11 cellular contexts compared by ENCODE assay signal in genomic region chr18:60422306-60422705, GRCh38. TPM values are rescaled to one million over a fixed set of nuclear protein-coding genes. Genes with fewer than 3 reads are reported as not detected.
A peak's percentile ranks its signal among the peaks of the same experiment; 100 is the strongest.
DNase-seq lines count a peak whose midpoint lies in the region; ATAC-seq lines count a peak whose summit lies in the region.
"Not testable (repeated sequence)": the region's sequence is repeated elsewhere in the genome, so short reads cannot be mapped to it uniquely, and the experiment has no call there.
"Had no signal": no experiment of that assay in that cellular context is flagged by ENCODE, and none has a peak within 500 bp of the region (broad histone marks: within the 10 kb centered on the region; RNA-seq: fewer than 3 reads in every experiment).

No MANE protein-coding gene starts in this region.

- intact Hi-C loops in Right ventricle myocardium inferior (cut with DNase I) = not testable (repeated sequence)

- DNase-seq in Right ventricle myocardium inferior (ENCODE audit: missing footprints) = peak; percentile 55

- not testable (repeated sequence) for ATAC-seq in Right ventricle myocardium inferior

RNA-seq across cellular contexts. Expression of gene MC4R, which starts 49.7 kb away (rescaled TPM):
- not detected for total RNA-seq in Right ventricle myocardium inferior
- total RNA-seq: A673; B cell; Caco-2; Calu3; CD4-positive, alpha-beta memory T cell; CD4-positive, alpha-beta T cell; CD4-positive, CD25-positive, alpha-beta regulatory T cell; CD8-positive, alpha-beta memory T cell; CD8-positive, alpha-beta T cell; Daoy had no signal
